In the genomic region with DNA sequence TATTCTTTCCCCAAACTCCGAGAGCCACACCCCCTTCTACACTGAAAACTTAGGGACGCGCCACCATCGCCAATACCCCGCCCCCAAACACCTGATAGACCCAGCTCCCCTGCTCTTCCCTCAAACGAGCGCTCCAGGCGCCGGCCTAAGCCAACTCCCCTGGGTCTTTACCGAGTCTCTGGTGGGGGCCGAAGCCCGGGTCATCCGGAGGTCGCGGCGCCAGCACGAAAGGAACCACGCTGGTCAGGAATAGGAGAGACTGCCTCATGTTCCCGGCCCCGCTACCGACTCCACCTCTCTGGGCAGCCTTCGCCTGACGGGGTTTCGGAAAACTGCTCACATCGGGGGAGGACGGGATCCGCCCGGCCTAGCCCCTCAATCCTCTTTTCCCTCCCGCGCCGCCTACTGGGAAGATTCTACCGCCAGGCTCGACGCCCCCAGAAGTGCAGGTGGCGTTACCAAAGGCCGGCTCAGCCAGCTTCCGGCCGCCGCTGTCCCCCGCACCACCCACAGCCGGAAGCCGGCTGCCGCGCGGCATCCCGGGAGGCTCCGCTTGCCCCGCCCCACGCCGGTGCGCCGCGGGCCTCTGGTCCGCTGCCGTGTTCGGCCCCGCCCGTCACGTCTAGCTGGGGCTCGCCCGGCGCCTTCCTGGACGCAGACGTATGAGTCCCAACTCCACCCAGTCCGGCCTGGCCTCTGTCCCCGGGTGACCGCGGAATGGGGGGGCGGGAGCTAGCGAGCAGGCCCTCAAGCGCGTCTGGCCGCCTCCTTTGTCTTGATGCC, we compare ENCODE assay signal across 7 cellular contexts. TPM values are rescaled to one million over a fixed set of nuclear protein-coding genes. Genes with fewer than 3 reads are reported as not detected.
DNase-seq lines count a peak whose midpoint lies in the region; ATAC-seq and TF ChIP-seq lines count a peak whose summit lies in the region.

A gene (minus strand): TSS at position 493 of the 783 bp plus-strand sequence. CDS start 225 bp downstream, at position 268.

- peaks cover 11% of the 10 kb centered on the region for H3K4me1 ChIP-seq in hepatocyte (ENCODE audit: insufficient read depth)

- H3K9me2 ChIP-seq in hepatocyte (replicated peaks; ENCODE audit: insufficient read depth) = no peaks in the 10 kb centered on the region

- no peaks in the 10 kb centered on the region for H3K27me3 ChIP-seq in hepatocyte

- WGBS in hepatocyte (ENCODE audit: low lambda C conversion rate, missing lambda C conversion rate) = under 1% methylated on average over 64 of the region's 73 CpGs

- H3K27ac ChIP-seq in hepatocyte = peak within 1 kb of the TSS; percentile 100

- no peaks in the 10 kb centered on the region for H3K9me3 ChIP-seq in hepatocyte (ENCODE audit: low read depth)

- H3K4me2 ChIP-seq in hepatocyte = peak within 1 kb of the TSS; percentile 86

- peak; percentile 83 for ATAC-seq in GM18505 (IDR thresholded peaks at IDR 0.05; ENCODE audit: unreplicated experiment)
- peak; percentile 84 for ATAC-seq in HG02970 (IDR thresholded peaks at IDR 0.05; ENCODE audit: low FRiP score, unreplicated experiment)

- DNase-seq in NCI-H187 treated with DMSO at 0.1 percent for 48 hours (lab: John Stamatoyannopoulos, UW) = peak; percentile 66
- peak; percentile 69 for DNase-seq in T-helper 22 cell (ENCODE audit: low read depth)
- DNase-seq in astrocyte of the cerebellum (ENCODE audit: low read depth) = peak; percentile 91
- peak; percentile 98 for DNase-seq in hepatocyte (ENCODE audit: low spot score)
- DNase-seq in retinal pigment epithelial cell (ENCODE audit: low read depth) = peak; percentile 82

- peak; percentile 94 for TF ChIP-seq POLR2A in GM18505 (IDR thresholded peaks at IDR 0.05; ENCODE audit: borderline replicate concordance, extremely low read depth, insufficient read depth, insufficient read length)

- peaks cover 58% of the 10 kb centered on the region for H3K79me2 ChIP-seq in hepatocyte

- peak within 1 kb of the TSS; percentile 75 for H2AFZ ChIP-seq in hepatocyte

- H3K36me3 ChIP-seq in hepatocyte (replicated peaks; ENCODE audit: insufficient read depth, low read depth) = no peaks in the 10 kb centered on the region

- H4K20me1 ChIP-seq in hepatocyte (ENCODE audit: insufficient read depth, poor library complexity, severe bottlenecking) = peaks cover 24% of the 10 kb centered on the region

- H3K4me3 ChIP-seq in astrocyte of the cerebellum (ENCODE audit: low read depth, low read length) = peak within 1 kb of the TSS; percentile 88
- H3K4me3 ChIP-seq in hepatocyte = peak within 1 kb of the TSS; percentile 87
- peak within 1 kb of the TSS; percentile 76 for H3K4me3 ChIP-seq in retinal pigment epithelial cell (ENCODE audit: low read length)

- TF ChIP-seq CTCF in astrocyte of the cerebellum (IDR thresholded peaks at IDR 0.05; ENCODE audit: low read depth, low read length, missing control alignments) (peak; percentile 30), hepatocyte (IDR thresholded peaks at IDR 0.05; ENCODE audit: poor library complexity) (peak; percentile 46), retinal pigment epithelial cell (conservative IDR thresholded peaks at IDR 0.05; ENCODE audit: low read depth, low read length) (peak; percentile 39)

- in situ Hi-C loops in astrocyte of the cerebellum (cut with HindIII; ENCODE audit: low sequenced_read_pairs) = no loop called here

RNA-seq across cellular contexts. Expression of the gene that starts here (rescaled TPM):
- 19.5 and 30.2 TPM in 2 replicates for total RNA-seq in hepatocyte
- 20.5 and 22.0 TPM in 2 replicates for polyA plus RNA-seq in hepatocyte

Comparison
In these comparisons a context has a peak if more than half of its experiments do, and no peak if none do; other contexts are left out.
1. Peak in every context shown above with its lines: DNase-seq, ATAC-seq, H3K4me3 ChIP-seq and H3K27ac ChIP-seq.